Comparison of ENCODE assay signal across 1 cellular context in the genomic region with DNA sequence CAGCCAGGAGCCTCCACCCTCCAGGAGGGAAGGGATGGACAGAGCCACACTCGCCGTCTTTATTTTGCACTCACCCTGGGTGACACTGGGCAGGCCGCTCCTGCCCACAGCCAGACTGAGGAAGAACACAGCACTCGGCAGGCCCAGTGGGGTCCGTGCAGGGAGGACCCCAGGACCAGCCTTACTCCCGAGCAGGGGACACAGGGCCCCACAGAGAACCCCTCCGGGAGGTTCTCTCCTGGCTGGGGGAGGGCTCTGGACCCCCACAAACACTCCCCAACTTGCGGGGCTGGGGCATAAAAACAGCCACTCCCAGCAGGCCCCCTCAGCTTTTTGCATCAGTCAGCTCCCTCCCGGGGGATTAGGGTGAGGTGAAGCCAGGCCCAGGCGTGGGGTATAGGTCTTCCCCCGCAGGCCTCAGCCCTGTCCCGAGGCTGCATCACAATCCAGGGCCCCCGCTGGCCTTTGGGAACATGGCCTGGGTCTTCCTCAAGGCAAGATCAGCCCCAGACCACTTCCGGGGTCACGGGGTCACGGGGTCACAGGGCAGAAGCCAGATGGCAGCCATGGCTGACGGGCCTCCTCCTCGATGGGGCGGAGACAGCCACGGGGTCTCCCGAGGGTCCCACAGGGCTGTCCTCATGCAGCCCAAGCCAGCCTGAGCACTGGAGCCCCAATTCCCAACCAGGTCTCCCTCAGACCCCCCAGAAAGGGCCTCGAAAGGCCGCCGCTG.
TF ChIP-seq lines count a peak whose summit lies in the region.

No MANE protein-coding gene starts in this region.

TF ChIP-seq in HEK293, 187 proteins besides CTCF, POLR2A, EP300 and RAD21 (continued from another document):
- TF ChIP-seq ZNF362 (tag by site-specific recombination; IDR thresholded peaks at IDR 0.05) = no peak
- peak; percentile 18; the same call in 1 of the 2 replicates for TF ChIP-seq ZIC2 (tag by site-specific recombination; IDR thresholded peaks at IDR 0.05)
- TF ChIP-seq KLF9 (tag by site-specific recombination; IDR thresholded peaks at IDR 0.05; ENCODE audit: low read depth) = no peak
- TF ChIP-seq ZNF792 (tag by site-specific recombination; IDR thresholded peaks at IDR 0.05) = no peak
- 0 out of 2 replicates have a peak, but pooled peaks have one; percentile 32 for TF ChIP-seq ZBTB7A (tag by site-specific recombination; IDR thresholded peaks at IDR 0.05; ENCODE audit: low read depth)
- TF ChIP-seq ZNF561 (tag by site-specific recombination; IDR thresholded peaks at IDR 0.05; ENCODE audit: borderline replicate concordance) = no peak
- TF ChIP-seq ATF2 (tag by site-specific recombination; IDR thresholded peaks at IDR 0.05; ENCODE audit: low read depth) = no peak
- no peak for TF ChIP-seq HOXC10 (CRISPR knock-in tag; IDR thresholded peaks at IDR 0.05)
- no peak for TF ChIP-seq TCF7L2 (IDR thresholded peaks at IDR 0.05; ENCODE audit: borderline replicate concordance, low read depth, low read length)
- TF ChIP-seq ZNF530 (tag by site-specific recombination; IDR thresholded peaks at IDR 0.05; ENCODE audit: low read depth) = no peak
- no peak for TF ChIP-seq ZNF785 (tag by site-specific recombination; IDR thresholded peaks at IDR 0.05)
- peak; percentile 49 for TF ChIP-seq GLIS1 (tag by site-specific recombination; IDR thresholded peaks at IDR 0.05)
- no peak for TF ChIP-seq ZNF776 (tag by site-specific recombination; IDR thresholded peaks at IDR 0.05; ENCODE audit: borderline replicate concordance)
- TF ChIP-seq BCL11A (tag by site-specific recombination; IDR thresholded peaks at IDR 0.05; ENCODE audit: low read depth) = peak; percentile 74; the same call in 1 of the 2 replicates
- TF ChIP-seq, protein P1, sequence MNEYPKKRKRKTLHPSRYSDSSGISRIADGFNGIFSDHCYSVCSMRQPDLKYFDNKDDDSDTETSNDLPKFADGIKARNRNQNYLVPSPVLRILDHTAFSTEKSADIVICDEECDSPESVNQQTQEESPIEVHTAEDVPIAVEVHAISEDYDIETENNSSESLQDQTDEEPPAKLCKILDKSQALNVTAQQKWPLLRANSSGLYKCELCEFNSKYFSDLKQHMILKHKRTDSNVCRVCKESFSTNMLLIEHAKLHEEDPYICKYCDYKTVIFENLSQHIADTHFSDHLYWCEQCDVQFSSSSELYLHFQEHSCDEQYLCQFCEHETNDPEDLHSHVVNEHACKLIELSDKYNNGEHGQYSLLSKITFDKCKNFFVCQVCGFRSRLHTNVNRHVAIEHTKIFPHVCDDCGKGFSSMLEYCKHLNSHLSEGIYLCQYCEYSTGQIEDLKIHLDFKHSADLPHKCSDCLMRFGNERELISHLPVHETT (tag by site-specific recombination; IDR thresholded peaks at IDR 0.05) = no peak
- peak; percentile 79; the same call in 1 of the 2 replicates for TF ChIP-seq BCL11B (tag by site-specific recombination; IDR thresholded peaks at IDR 0.05; ENCODE audit: low read depth)
- 0 out of 2 replicates have a peak, but pooled peaks have one; percentile 2 for TF ChIP-seq GLIS2 (tag by site-specific recombination; IDR thresholded peaks at IDR 0.05)
- TF ChIP-seq ZNF600 (tag by site-specific recombination; IDR thresholded peaks at IDR 0.05) = no peak
- no peak for TF ChIP-seq ZNF19 (tag by site-specific recombination; IDR thresholded peaks at IDR 0.05; ENCODE audit: low read depth)
